ENCODE assay signal across 9 cellular contexts in the genomic region with DNA sequence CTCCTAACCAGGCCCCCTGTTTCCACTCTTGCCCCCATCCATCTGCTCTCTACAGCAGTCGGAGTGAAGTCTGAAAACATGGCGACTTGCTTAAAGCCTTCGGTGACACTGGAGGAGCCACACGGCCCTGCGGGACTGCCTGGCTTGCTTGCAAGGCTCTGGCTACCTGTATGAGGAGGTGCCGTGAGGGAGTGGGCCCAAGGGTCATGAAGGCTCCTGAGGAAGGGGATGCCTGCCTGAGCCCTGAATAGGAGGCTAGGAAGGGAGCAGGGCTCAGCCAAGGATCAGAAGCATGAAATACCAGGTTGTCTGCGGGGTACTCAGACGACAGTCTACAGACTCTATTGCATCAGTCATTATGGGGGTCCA.
"Had no signal": no experiment of that assay in that cellular context is flagged by ENCODE, and none has a peak within 500 bp of the region (broad histone marks: within the 10 kb centered on the region; RNA-seq: fewer than 3 reads in every experiment).

No MANE protein-coding gene starts in this region.

- H3K4me3 Mint-ChIP-seq: immature natural killer cell; naive thymus-derived CD4-positive, alpha-beta T cell; stimulated activated naive CD8-positive, alpha-beta T cell treated with anti-CD3 and anti-CD28 coated beads, Interleukin-15, amount 100 ng/mL, for 72 hours had no signal

- H3K4me1 Mint-ChIP-seq: immature natural killer cell; stimulated activated naive CD8-positive, alpha-beta T cell treated with anti-CD3 and anti-CD28 coated beads, Interleukin-15, amount 100 ng/mL, for 72 hours had no signal

- H3K27ac ChIP-seq: adrenal gland, body of pancreas, thoracic aorta had no signal

- H3K4me3 ChIP-seq: adrenal gland, body of pancreas, thoracic aorta had no signal

- H3K27ac Mint-ChIP-seq: immature natural killer cell; naive thymus-derived CD4-positive, alpha-beta T cell had no signal

- H3K27me3 Mint-ChIP-seq: naive thymus-derived CD4-positive, alpha-beta T cell; stimulated activated naive CD8-positive, alpha-beta T cell treated with anti-CD3 and anti-CD28 coated beads, Interleukin-15, amount 100 ng/mL, for 72 hours had no signal

- DNase-seq: left cardiac atrium, mammary epithelial cell, occipital lobe had no signal

- H3K9me3 Mint-ChIP-seq: immature natural killer cell; naive thymus-derived CD4-positive, alpha-beta T cell; stimulated activated naive CD8-positive, alpha-beta T cell treated with anti-CD3 and anti-CD28 coated beads, Interleukin-15, amount 100 ng/mL, for 72 hours had no signal

- H3K27me3 ChIP-seq: adrenal gland, body of pancreas had no signal

- H3K36me3 ChIP-seq: adrenal gland, thoracic aorta had no signal

- H3K4me1 ChIP-seq: adrenal gland, body of pancreas had no signal

- H3K9me3 ChIP-seq: adrenal gland, body of pancreas, thoracic aorta had no signal
